8 cellular contexts compared by ENCODE assay signal in genomic region chr2:240149943-240150784, GRCh38. TPM values are rescaled to one million over a fixed set of nuclear protein-coding genes. Genes with fewer than 3 reads are reported as not detected.
A peak's percentile ranks its signal among the peaks of the same experiment; 100 is the strongest.
DNase-seq lines count a peak whose midpoint lies in the region; ATAC-seq and TF ChIP-seq lines count a peak whose summit lies in the region.

No MANE protein-coding gene starts in this region.

- H3K9me3 Mint-ChIP-seq in activated T-cell treated with anti-CD3 and anti-CD28 coated beads, Interleukin-2, amount 50 U/mL, for 24 hours, result no peaks in the 10 kb centered on the region
- peaks cover 8% of the 10 kb centered on the region for H3K9me3 Mint-ChIP-seq in glutamatergic neuron (ENCODE audit: unreplicated experiment)

- no peak overlapping the region for H3K4me3 Mint-ChIP-seq in activated T-cell treated with anti-CD3 and anti-CD28 coated beads, Interleukin-2, amount 50 U/mL, for 24 hours
- no peak overlapping the region for H3K4me3 Mint-ChIP-seq in glutamatergic neuron (ENCODE audit: unreplicated experiment)

- ATAC-seq in omental fat pad (ENCODE audit: low FRiP score), result no peak
- ATAC-seq in HG03280 (IDR thresholded peaks at IDR 0.05; ENCODE audit: unreplicated experiment), result no peak

- no peak overlapping the region for H3K4me3 ChIP-seq in retinal pigment epithelial cell (ENCODE audit: low read length)

- peaks cover 28% of the 10 kb centered on the region for H3K27me3 Mint-ChIP-seq in activated T-cell treated with anti-CD3 and anti-CD28 coated beads, Interleukin-2, amount 50 U/mL, for 24 hours
- peaks cover 13% of the 10 kb centered on the region for H3K27me3 Mint-ChIP-seq in glutamatergic neuron (ENCODE audit: unreplicated experiment)

- TF ChIP-seq CTCF in glutamatergic neuron (IDR thresholded peaks at IDR 0.05; ENCODE audit: partially characterized antibody, unreplicated experiment) (peak; percentile 87), retinal pigment epithelial cell (conservative IDR thresholded peaks at IDR 0.05; ENCODE audit: low read depth, low read length) (peak; percentile 91), omental fat pad (IDR thresholded peaks at IDR 0.05) (no peak)

- H3K36me3 Mint-ChIP-seq in activated T-cell treated with anti-CD3 and anti-CD28 coated beads, Interleukin-2, amount 50 U/mL, for 24 hours (ENCODE audit: low read depth), result no peaks in the 10 kb centered on the region
- H3K36me3 Mint-ChIP-seq in glutamatergic neuron (ENCODE audit: unreplicated experiment), result peaks cover 11% of the 10 kb centered on the region

- H3K4me1 Mint-ChIP-seq in activated T-cell treated with anti-CD3 and anti-CD28 coated beads, Interleukin-2, amount 50 U/mL, for 24 hours (ENCODE audit: low read depth), result no peaks in the 10 kb centered on the region
- H3K4me1 Mint-ChIP-seq in glutamatergic neuron (ENCODE audit: low read depth, unreplicated experiment), result peaks cover 18% of the 10 kb centered on the region

- DNase-seq in SKM-1 treated with dmso at 0.1 percent for 144 hours (lab: John Stamatoyannopoulos, UW; ENCODE audit: unreplicated experiment) (peak; percentile 6), SKM-1 (lab: John Stamatoyannopoulos, UW; ENCODE audit: unreplicated experiment) (no peak), NCI-H146 treated with DMSO at 0.1 percent for 48 hours (lab: John Stamatoyannopoulos, UW; ENCODE audit: unreplicated experiment) (peak; percentile 3), glutamatergic neuron (peak; percentile 79), retinal pigment epithelial cell (ENCODE audit: low read depth) (no peak), omental fat pad (ENCODE audit: low spot score) (no peak)
- DNase-seq in activated T-cell treated with anti-CD3 and anti-CD28 coated beads, Interleukin-2, amount 50 U/mL, for 24 hours, result peak; percentile 59

- H3K27ac Mint-ChIP-seq in activated T-cell treated with anti-CD3 and anti-CD28 coated beads, Interleukin-2, amount 50 U/mL, for 24 hours, result no peak overlapping the region
- no peak overlapping the region for H3K27ac Mint-ChIP-seq in glutamatergic neuron (ENCODE audit: unreplicated experiment)

RNA-seq across cellular contexts. Expression of gene OTOS, which starts 9.7 kb away (rescaled TPM):
- total RNA-seq in glutamatergic neuron (ENCODE audit: unreplicated experiment) (not detected), omental fat pad (not detected)

RNA-seq across cellular contexts. Expression of gene COPS9, which starts 14.1 kb away (rescaled TPM):
- total RNA-seq in glutamatergic neuron (ENCODE audit: unreplicated experiment) (121 TPM), omental fat pad (100 to 1,000 TPM; 130 to 198 (median 150) TPM)

Comparison
In these comparisons a context has a peak if more than half of its experiments do, and no peak if none do; other contexts are left out.
1. DNase-seq: peak in SKM-1 treated with dmso at 0.1 percent for 144 hours (single experiment), NCI-H146 treated with DMSO at 0.1 percent for 48 hours (single experiment), activated T-cell treated with anti-CD3 and anti-CD28 coated beads, Interleukin-2, amount 50 U/mL, for 24 hours (single experiment) and glutamatergic neuron (single experiment); none in SKM-1 (single experiment), retinal pigment epithelial cell (single experiment) and omental fat pad (single experiment).
2. CTCF ChIP-seq: peak in glutamatergic neuron (single experiment) and retinal pigment epithelial cell (single experiment); none in omental fat pad (0 of 3).